Comparison of ENCODE assay signal across 8 cellular contexts in genomic region chr17:40341808-40342574, GRCh38. TPM values are rescaled to one million over a fixed set of nuclear protein-coding genes. Genes with fewer than 3 reads are reported as not detected.
A peak's percentile ranks its signal among the peaks of the same experiment; 100 is the strongest.
DNase-seq lines count a peak whose midpoint lies in the region; ATAC-seq, FAIRE-seq and TF ChIP-seq lines count a peak whose summit lies in the region.

No MANE protein-coding gene starts in this region.

- no peak for FAIRE-seq in A549 (lab: Jason Lieb, UNC)

- WGBS in A549 (ENCODE audit: missing lambda C conversion rate) = 12% methylated on average over 15 of the region's 63 CpGs

- peak; percentile 60 for TF ChIP-seq POLR2A in A549 (IDR thresholded peaks at IDR 0.05; ENCODE audit: low read length)

- H3K36me3 ChIP-seq in SJCRH30 (no peaks in the 10 kb centered on the region; the same call in 1 of the 2 replicates), thoracic aorta (no peaks in the 10 kb centered on the region)
- H3K36me3 ChIP-seq in effector memory CD4-positive, alpha-beta T cell (ENCODE audit: control insufficient read depth, insufficient read depth, low read length) = peaks cover 17% of the 10 kb centered on the region

- TF ChIP-seq EP300 in A549 (IDR thresholded peaks at IDR 0.05) = no peak

- DNase-seq in A549 (ENCODE audit: low read depth in 1 of 2, low spot score in 1 of 2) (peak; percentile 72 to 89), SJCRH30 (peak; percentile 86 to 87), lung microvascular endothelial cell (ENCODE audit: low read depth in 2 of 2) (peak; percentile 72 to 90), thoracic aorta (ENCODE audit: low spot score) (no peak), NCI-H446 (lab: John Stamatoyannopoulos, UW) (no peak)
- DNase-seq in effector memory CD4-positive, alpha-beta T cell = no peak

- H3K27me3 ChIP-seq in SJCRH30 (no peaks in the 10 kb centered on the region), thoracic aorta (replicated peaks; ENCODE audit: insufficient read depth) (no peaks in the 10 kb centered on the region)
- H3K27me3 ChIP-seq in effector memory CD4-positive, alpha-beta T cell (replicated peaks; ENCODE audit: control insufficient read depth, insufficient read depth, low read length, poor library complexity, severe bottlenecking) = no peaks in the 10 kb centered on the region

- H3K4me3 ChIP-seq in A549 (peak overlapping the region; percentile 83), GM12875 (ENCODE audit: low read depth, low read length) (peak overlapping the region; percentile 46), SJCRH30 (peak overlapping the region; percentile 70), thoracic aorta (peak overlapping the region; percentile 94)
- peak overlapping the region; percentile 65 for H3K4me3 ChIP-seq in effector memory CD4-positive, alpha-beta T cell (ENCODE audit: insufficient read depth, low read depth, low read length, poor library complexity, severe bottlenecking)

- H3K27ac ChIP-seq in A549 = peak overlapping the region; percentile 91 to 92
- H3K27ac ChIP-seq in SJCRH30 = peak overlapping the region; percentile 92
- H3K27ac ChIP-seq in effector memory CD4-positive, alpha-beta T cell (ENCODE audit: insufficient read depth, low read length, poor library complexity, severe bottlenecking) = peak overlapping the region; percentile 86
- H3K27ac ChIP-seq in thoracic aorta = peak overlapping the region; percentile 91 to 92

- TF ChIP-seq CTCF in A549 (IDR thresholded peaks at IDR 0.05) = no peak
- no peak for TF ChIP-seq CTCF in GM12875 (IDR thresholded peaks at IDR 0.05; ENCODE audit: borderline replicate concordance, insufficient read depth, low read depth, low read length)
- TF ChIP-seq CTCF in thoracic aorta (IDR thresholded peaks at IDR 0.05) = no peak

- H3K9me3 ChIP-seq in A549 = no peaks in the 10 kb centered on the region
- H3K9me3 ChIP-seq in SJCRH30 (replicated peaks) = no peaks in the 10 kb centered on the region
- no peaks in the 10 kb centered on the region for H3K9me3 ChIP-seq in effector memory CD4-positive, alpha-beta T cell (ENCODE audit: control insufficient read depth, low read length)
- H3K9me3 ChIP-seq in thoracic aorta = no peaks in the 10 kb centered on the region

- H3K4me2 ChIP-seq in A549 = peak overlapping the region; percentile 97

- H3K4me1 ChIP-seq in A549 (peaks cover 61% of the 10 kb centered on the region), SJCRH30 (peaks cover 43% of the 10 kb centered on the region), thoracic aorta (ENCODE audit: control insufficient read depth in 1 of 2, low read depth in 2 of 2) (peaks cover 26 to 55% of the 10 kb centered on the region in 2 donors)
- H3K4me1 ChIP-seq in effector memory CD4-positive, alpha-beta T cell (ENCODE audit: control insufficient read depth, insufficient read depth, low read length, poor library complexity, severe bottlenecking) = peaks cover 79% of the 10 kb centered on the region

- TF ChIP-seq RAD21 in A549 (conservative IDR thresholded peaks at IDR 0.05 in 1 of 2, IDR thresholded peaks at IDR 0.05 in 1 of 2) = no peak; a peak in 1 of 5 replicates

- ATAC-seq in A549 (peak; percentile 62 to 73), thoracic aorta (ENCODE audit: insufficient number of reproducible peaks, low FRiP score, low read depth) (peak; percentile 21), HG03280 (IDR thresholded peaks at IDR 0.05; ENCODE audit: unreplicated experiment) (no peak)

- POLR2A ChIA-PET in A549 (lab: Yijun Ruan, JAX) = interaction anchor here (0.6 to 1.6 kb wide), 4 partner anchors 25 to 1336 kb away, joined by 3 to 7 read pairs (median 3); no protein-coding TSS in a partner anchor

- CTCF ChIA-PET in A549 (lab: Yijun Ruan, JAX) = interaction anchor here (2.0 to 40.3 kb wide), 3 partner anchors 9 to 29 kb away, joined by 4 to 2395 read pairs (median 236); partner anchors contain the start of genes CDC6 and RARA

TF ChIP-seq in A549, 52 proteins besides CTCF, POLR2A, EP300 and RAD21:
- TF ChIP-seq NFE2L2 (conservative IDR thresholded peaks at IDR 0.05; ENCODE audit: low read length) (no peak), ATOH8 (CRISPR knock-in tag; IDR thresholded peaks at IDR 0.05; ENCODE audit: low read depth) (no peak), USF2 (IDR thresholded peaks at IDR 0.05) (no peak), JUN (IDR thresholded peaks at IDR 0.05) (peak in 1 of 2 experiments; percentile 24; a peak in 2 of 5 replicates), PHF8 (IDR thresholded peaks at IDR 0.05; ENCODE audit: borderline replicate concordance, low read depth) (0 out of 2 replicates have a peak, but pooled peaks have one; percentile 28), MAX (IDR thresholded peaks at IDR 0.05) (peak; percentile 58; the same call in 1 of the 2 replicates), E2F6 (IDR thresholded peaks at IDR 0.05; ENCODE audit: borderline replicate concordance, low read depth) (peak; percentile 13; the same call in 1 of the 2 replicates), TFCP2L1 (CRISPR knock-in tag; IDR thresholded peaks at IDR 0.05) (peak; percentile 86; the same call in 1 of the 2 replicates)

RNA-seq across cellular contexts. Expression of gene GJD3, which starts 22.5 kb away (rescaled TPM):
- 0.09 TPM in 1 of 2 replicates, not detected in the other for polyA plus RNA-seq in A549 (2011; rRNA removed)
- 0.21 and 0.41 TPM in 2 replicates for polyA plus RNA-seq in A549 (2012; cell fraction: cytosol; rRNA removed)
- polyA plus RNA-seq in A549 (2012; cell fraction: nucleus; rRNA removed) = 0.36 and 0.82 TPM in 2 replicates
- 0.40 to 1.2 TPM (median 0.70 TPM) in 3 replicates for polyA plus RNA-seq in A549 (2017; fragmentation: RNase III; extraction: RNeasy Plus Mini Kit Qiagen cat#74134 plus additional on column Dnase treatment)
- not detected in 2 replicates for polyA minus RNA-seq in A549 (2011; rRNA and poly(A)+ RNA removed)
- total RNA-seq in SJCRH30 (2014; rRNA removed; shearing (Covaris generic)) = not detected in 2 replicates
- total RNA-seq in lung microvascular endothelial cell = 2.2 and 3.0 TPM in 2 replicates
- 1 to 10 TPM in 1 of 2 donors, not detected in 1; 1.5 TPM for total RNA-seq in thoracic aorta

RNA-seq across cellular contexts. Expression of gene RARA, which starts 33.0 kb away (rescaled TPM):
- polyA plus RNA-seq in A549 (2011; rRNA removed) (8.6 and 9.9 TPM in 2 replicates), A549 (2017; fragmentation: RNase III; extraction: RNeasy Plus Mini Kit Qiagen cat#74134 plus additional on column Dnase treatment) (17.2 to 18.5 TPM (median 17.9 TPM) in 3 replicates)
- 6.5 and 11.0 TPM in 2 replicates for polyA plus RNA-seq in A549 (2012; cell fraction: cytosol; rRNA removed)
- polyA plus RNA-seq in A549 (2012; cell fraction: nucleus; rRNA removed) = 17.6 and 21.1 TPM in 2 replicates
- 11.6 and 12.9 TPM in 2 replicates for polyA minus RNA-seq in A549 (2011; rRNA and poly(A)+ RNA removed)
- total RNA-seq in SJCRH30 (2014; rRNA removed; shearing (Covaris generic)) = 42.3 and 43.2 TPM in 2 replicates
- total RNA-seq in lung microvascular endothelial cell (5.4 and 6.0 TPM in 2 replicates), thoracic aorta (10 to 100 TPM; 46.8 to 73.4 TPM)

RNA-seq across cellular contexts. Expression of gene CDC6, which starts 54.3 kb away (rescaled TPM):
- polyA plus RNA-seq in A549 (2011; rRNA removed) (71.4 and 79.5 TPM in 2 replicates), A549 (2017; fragmentation: RNase III; extraction: RNeasy Plus Mini Kit Qiagen cat#74134 plus additional on column Dnase treatment) (66.6 to 67.5 TPM (median 67.0 TPM) in 3 replicates)
- polyA plus RNA-seq in A549 (2012; cell fraction: cytosol; rRNA removed) = 41.7 and 44.4 TPM in 2 replicates
- 29.8 and 45.7 TPM in 2 replicates for polyA plus RNA-seq in A549 (2012; cell fraction: nucleus; rRNA removed)
- 27.0 and 28.3 TPM in 2 replicates for polyA minus RNA-seq in A549 (2011; rRNA and poly(A)+ RNA removed)
- total RNA-seq in SJCRH30 (2014; rRNA removed; shearing (Covaris generic)) = 89.3 and 97.0 TPM in 2 replicates
- total RNA-seq in lung microvascular endothelial cell (3.8 and 8.3 TPM in 2 replicates), thoracic aorta (1 to 10 TPM in 1 of 2 donors, under 1 TPM in 1; 0.71 to 6.8 TPM)

Comparison
In these comparisons a context has a peak if more than half of its experiments do, and no peak if none do; other contexts are left out.
1. DNase-seq: peak in A549 (2 of 2), SJCRH30 (2 of 2) and lung microvascular endothelial cell (2 of 2); none in effector memory CD4-positive, alpha-beta T cell (0 of 3), thoracic aorta (single experiment) and NCI-H446 (0 of 2).
2. Peak in every context shown above with its lines, with median percentiles within 50 percentile points of each other: H3K27ac ChIP-seq and H3K4me3 ChIP-seq.